ENCODE assay signal across 17 cellular contexts in genomic region chr4:82639947-82640346, GRCh38.
DNase-seq lines count a peak whose midpoint lies in the region; ATAC-seq and TF ChIP-seq lines count a peak whose summit lies in the region.
"Had no signal": no experiment of that assay in that cellular context is flagged by ENCODE, and none has a peak within 500 bp of the region (broad histone marks: within the 10 kb centered on the region; RNA-seq: fewer than 3 reads in every experiment).

No MANE protein-coding gene starts in this region.

- 71% methylated on average over 1 to 7 of the region's 8 CpGs for WGBS in esophagus squamous epithelium, 2 donors

- no peaks in the 10 kb centered on the region for H3K9me3 ChIP-seq in esophagus squamous epithelium
- H3K9me3 ChIP-seq: MG63, Peyer's patch had no signal

- peaks cover 0 to 7% (median 0%) of the 10 kb centered on the region in 3 donors for H3K36me3 ChIP-seq in esophagus squamous epithelium
- H3K36me3 ChIP-seq: MG63, Peyer's patch had no signal

- H3K27ac ChIP-seq in temporal lobe (ENCODE audit: low read depth, low read length) (peak overlapping the region; percentile 5), esophagus squamous epithelium (no peak overlapping the region)
- H3K27ac ChIP-seq: Peyer's patch had no signal

- H3K4me3 ChIP-seq in esophagus squamous epithelium = no peak overlapping the region
- H3K4me3 ChIP-seq: MG63, Peyer's patch had no signal

- intact Hi-C loops in esophagus squamous epithelium (cut with DNase I) = no loop called here

- ATAC-seq in esophagus mucosa (peak; percentile 14), GM18868 (IDR thresholded peaks at IDR 0.05; ENCODE audit: unreplicated experiment) (no peak)

- no peak for TF ChIP-seq CTCF in esophagus squamous epithelium (IDR thresholded peaks at IDR 0.05)

- no peak for TF ChIP-seq POLR2A in esophagus squamous epithelium (IDR thresholded peaks at IDR 0.05)

- H3K27me3 ChIP-seq in esophagus squamous epithelium = no peaks in the 10 kb centered on the region
- H3K27me3 ChIP-seq: MG63, Peyer's patch had no signal

- DNase-seq in astrocyte of the hippocampus (ENCODE audit: low read depth, low spot score) (peak; percentile 17), midbrain (lab: John Stamatoyannopoulos, UW) (peak; percentile 16), NCI-H2196 treated with DMSO at 0.1 percent for 48 hours (lab: John Stamatoyannopoulos, UW; ENCODE audit: unreplicated experiment) (no peak), esophagus squamous epithelium (lab: John Stamatoyannopoulos, UW) (no peak)
- DNase-seq: Calu3; CD4-positive, CD25-positive, alpha-beta regulatory T cell; DMS53; Karpas-422; MG63; NCI-H1092 treated with DMSO at 0.1 percent for 48 hours; NCI-H1694; NCI-H2227 treated with DMSO at 0.1 percent for 48 hours; Peyer's patch; SHP77 treated with DMSO at 0.1 percent for 48 hours had no signal

- H3K4me1 ChIP-seq in esophagus squamous epithelium = no peaks in the 10 kb centered on the region
- H3K4me1 ChIP-seq: Peyer's patch had no signal

Comparison
In these comparisons a context has a peak if more than half of its experiments do, and no peak if none do; other contexts are left out.
1. DNase-seq: peak in astrocyte of the hippocampus (single experiment) and midbrain (single experiment); none in NCI-H2196 treated with DMSO at 0.1 percent for 48 hours (single experiment) and esophagus squamous epithelium (single experiment).